ENCODE assay signal across 9 cellular contexts in the genomic region with DNA sequence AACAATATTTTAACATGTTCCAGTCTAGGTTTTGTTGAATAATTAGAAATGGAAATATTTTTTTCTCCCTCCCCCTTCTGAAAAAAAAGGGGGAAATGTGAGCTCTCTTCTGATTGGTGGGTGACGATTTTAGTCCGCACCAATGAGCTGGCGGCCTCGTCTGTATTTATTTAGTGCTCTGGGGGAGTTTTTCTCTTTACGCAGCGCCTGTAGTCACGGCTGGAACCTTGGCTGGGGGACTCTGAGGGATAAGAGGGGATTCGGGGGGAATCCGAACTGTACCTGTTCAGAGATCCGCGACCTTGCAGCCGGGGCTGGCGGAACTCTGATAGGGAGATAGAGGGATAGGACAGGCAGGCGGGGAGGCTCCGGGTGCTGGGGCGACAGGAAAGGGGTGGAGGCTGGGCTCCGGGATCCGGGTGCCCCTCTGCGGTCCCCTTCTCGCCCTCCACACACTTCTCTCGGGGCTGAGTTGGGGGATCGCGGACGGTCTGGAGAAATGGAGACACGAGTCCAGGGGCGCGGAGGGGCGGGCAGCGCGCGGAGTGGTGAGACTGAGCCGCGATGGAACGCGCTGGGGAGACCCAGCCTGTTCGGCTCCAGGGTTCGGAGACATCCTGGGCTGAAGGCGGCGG.
A peak's percentile ranks its signal among the peaks of the same experiment; 100 is the strongest.
DNase-seq lines count a peak whose midpoint lies in the region; ATAC-seq, FAIRE-seq and TF ChIP-seq lines count a peak whose summit lies in the region.
"Had no signal": no experiment of that assay in that cellular context is flagged by ENCODE, and none has a peak within 500 bp of the region (broad histone marks: within the 10 kb centered on the region; RNA-seq: fewer than 3 reads in every experiment).

No MANE protein-coding gene starts in this region.

- no peaks in the 10 kb centered on the region for H3K79me2 ChIP-seq in K562 (ENCODE audit: control insufficient read depth, insufficient read depth, low read length)

- intact Hi-C loops in K562 (cut with micrococcal nuclease), result no loop called here

- H3K9me3 ChIP-seq in K562 (replicated peaks; ENCODE audit: control insufficient read depth, insufficient read depth, low read depth, low read length) (no peaks in the 10 kb centered on the region), mesodermal cell (ENCODE audit: control insufficient read depth, low read length) (no peaks in the 10 kb centered on the region)

- FAIRE-seq in K562 (lab: Jason Lieb, UNC), result no peak

- CTCF ChIA-PET in K562 (lab: Yijun Ruan, JAX; ENCODE audit: low intra/inter-chr PET ratio), result interaction anchor here (0.7 kb wide), 1 partner anchor 156 kb away, joined by 4 read pairs; no protein-coding TSS in a partner anchor

- 0 out of 2 replicates have a peak overlapping the region, but pooled peaks have one; percentile 24 for H2AFZ ChIP-seq in K562 (ENCODE audit: low read depth, low read length)

- in situ Hi-C loops in K562 (cut with MboI), result loop anchor here (10.0 kb wide), 1 partner anchor 224 kb away; no protein-coding TSS in a partner anchor

- no peak overlapping the region for H3K9ac ChIP-seq in K562 (ENCODE audit: insufficient read depth in 1 of 2, low read depth in 2 of 2, low read length in 2 of 2)

- peak overlapping the region; percentile 63 for H3K4me3 ChIP-seq in AG10803 (ENCODE audit: low read length)
- H3K4me3 ChIP-seq in HL-60 (replicated peaks; ENCODE audit: insufficient read depth, low read length), result peak overlapping the region; percentile 12; the same call in 1 of the 2 replicates
- peak overlapping the region; percentile 16; the same call in 1 of the 2 replicates for H3K4me3 ChIP-seq in K562
- H3K4me3 ChIP-seq in mesodermal cell (ENCODE audit: extremely low read depth, insufficient read depth, low read length, poor library complexity, severe bottlenecking), result peak overlapping the region; percentile 43

- H3K27ac ChIP-seq in HL-60 (replicated peaks) (no peak overlapping the region), K562 (ENCODE audit: extremely low read depth, low read depth, low read length) (no peak overlapping the region), mesodermal cell (ENCODE audit: low read depth, low read length, severe bottlenecking) (no peak overlapping the region)

- H3K4me1 ChIP-seq in K562 (replicated peaks in 1 of 2; ENCODE audit: control insufficient read depth in 2 of 2, insufficient read depth in 2 of 2, low read length in 2 of 2) (peaks cover 0 to 20% of the 10 kb centered on the region in 2 experiments; a peak in 3 of 5 replicates), mesodermal cell (ENCODE audit: control insufficient read depth, insufficient read depth, low read length, poor library complexity, severe bottlenecking) (peaks cover 25% of the 10 kb centered on the region)

- no peaks in the 10 kb centered on the region for H3K9me1 ChIP-seq in K562 (ENCODE audit: control insufficient read depth, insufficient read depth, low read length)

- BruUV-seq in K562 (replicated peaks; lab: Mats Ljungman, UMichigan), result no TSS peak

- H3K36me3 ChIP-seq in K562 (ENCODE audit: control insufficient read depth, insufficient read depth, low read length) (no peaks in the 10 kb centered on the region), mesodermal cell (ENCODE audit: control insufficient read depth, insufficient read depth, low read length) (no peaks in the 10 kb centered on the region)

- WGBS in K562 (ENCODE audit: insufficient coverage, low coverage, missing lambda C conversion rate), result 39% methylated on average over 28 of the region's 39 CpGs
- WGBS in mesodermal cell (ENCODE audit: insufficient coverage in 2 of 2), 2 experiments, result 0 to 1% methylated on average over 22 to 29 of the region's 39 CpGs

- no peak for TF ChIP-seq CTCF in AG10803 (conservative IDR thresholded peaks at IDR 0.05; ENCODE audit: low read length)
- no peak for TF ChIP-seq CTCF in HL-60 (IDR thresholded peaks at IDR 0.05; ENCODE audit: insufficient read depth, low read length)
- no peak for TF ChIP-seq CTCF in K562 (IDR thresholded peaks at IDR 0.05 in 2 of 3, conservative IDR thresholded peaks at IDR 0.05 in 1 of 3; ENCODE audit: insufficient read depth in 2 of 3, low read depth in 1 of 3, low read length in 3 of 3)

- TF ChIP-seq RAD21 in K562 (CRISPR knock-in tag; conservative IDR thresholded peaks at IDR 0.05 in 1 of 2, IDR thresholded peaks at IDR 0.05 in 1 of 2), result no peak

- no peak for TF ChIP-seq POLR2A in K562 (conservative IDR thresholded peaks at IDR 0.05)

- no peak for TF ChIP-seq EP300 in K562 (IDR thresholded peaks at IDR 0.05; ENCODE audit: low read length)

- H3K4me2 ChIP-seq in K562 (ENCODE audit: insufficient read depth, low read length), result no peak overlapping the region

- H3K27me3 ChIP-seq in HL-60 (ENCODE audit: insufficient read depth, poor library complexity, severe bottlenecking), result peaks cover 77% of the 10 kb centered on the region
- H3K27me3 ChIP-seq in K562 (ENCODE audit: control insufficient read depth in 2 of 2, insufficient read depth in 2 of 2, low read length in 2 of 2), result peaks cover 18 to 77% of the 10 kb centered on the region in 2 experiments

- 0 out of 3 replicates have a peak, but pooled peaks have one; percentile 15 for ATAC-seq in K562
- ATAC-seq in GM21723 (IDR thresholded peaks at IDR 0.05; ENCODE audit: unreplicated experiment), result no peak

- 0 out of 2 replicates have a peak, but pooled peaks cover 3% of the 10 kb centered on the region for H4K20me1 ChIP-seq in K562 (replicated peaks; ENCODE audit: control insufficient read depth, insufficient read depth, low read length)

- DNase-seq in AG10803 (ENCODE audit: low read depth) (no peak), HL-60 (ENCODE audit: low read depth in 1 of 2, low spot score in 1 of 2) (no peak), K562 (ENCODE audit: extremely low read depth in 1 of 4, low spot score in 3 of 4) (peak; percentile 15 to 67 (median 59)), NCI-H2107 (lab: John Stamatoyannopoulos, UW) (no peak)
- no peak for DNase-seq in stimulated activated CD4-positive, alpha-beta T cell treated with anti-CD3 and anti-CD28 coated beads, Interleukin-15, amount 100 ng/mL, for 24 hours
- DNase-seq in stimulated activated CD4-positive, alpha-beta T cell treated with anti-CD3 and anti-CD28 coated beads, Interleukin-4, amount 100 ng/mL, for 4 hours, result no peak
- DNase-seq: SHP77 treated with DMSO at 0.1 percent for 48 hours had no signal

- POLR2A ChIA-PET in K562 (lab: Yijun Ruan, JAX), result no interaction called here

TF ChIP-seq in K562, 482 proteins besides CTCF, POLR2A, EP300 and RAD21 (continues in another document):
- TF ChIP-seq TFAM (CRISPR knock-in tag; conservative IDR thresholded peaks at IDR 0.05) (no peak), SRF (CRISPR knock-in tag; IDR thresholded peaks at IDR 0.05) (no peak), KDM2B (CRISPR knock-in tag; IDR thresholded peaks at IDR 0.05) (no peak), NR2C1 (IDR thresholded peaks at IDR 0.05) (no peak), NR2C1 (tag; IDR thresholded peaks at IDR 0.05) (no peak), PCBP2 (IDR thresholded peaks at IDR 0.05; ENCODE audit: low read depth, low read length, poor library complexity, severe bottlenecking) (no peak), MXI1 (IDR thresholded peaks at IDR 0.05; ENCODE audit: low read depth, low read length) (no peak), NELFE (IDR thresholded peaks at IDR 0.05; ENCODE audit: insufficient read depth, insufficient read length) (no peak), MNT (conservative IDR thresholded peaks at IDR 0.05) (no peak), SRSF7 (optimal IDR thresholded peaks at IDR 0.05; ENCODE audit: low read depth, low read length) (no peak), ZZZ3 (IDR thresholded peaks at IDR 0.05) (no peak), ZBTB49 (CRISPR knock-in tag; IDR thresholded peaks at IDR 0.05; ENCODE audit: borderline replicate concordance) (no peak)
- TF ChIP-seq, protein P1, sequence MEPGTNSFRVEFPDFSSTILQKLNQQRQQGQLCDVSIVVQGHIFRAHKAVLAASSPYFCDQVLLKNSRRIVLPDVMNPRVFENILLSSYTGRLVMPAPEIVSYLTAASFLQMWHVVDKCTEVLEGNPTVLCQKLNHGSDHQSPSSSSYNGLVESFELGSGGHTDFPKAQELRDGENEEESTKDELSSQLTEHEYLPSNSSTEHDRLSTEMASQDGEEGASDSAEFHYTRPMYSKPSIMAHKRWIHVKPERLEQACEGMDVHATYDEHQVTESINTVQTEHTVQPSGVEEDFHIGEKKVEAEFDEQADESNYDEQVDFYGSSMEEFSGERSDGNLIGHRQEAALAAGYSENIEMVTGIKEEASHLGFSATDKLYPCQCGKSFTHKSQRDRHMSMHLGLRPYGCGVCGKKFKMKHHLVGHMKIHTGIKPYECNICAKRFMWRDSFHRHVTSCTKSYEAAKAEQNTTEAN (CRISPR knock-in tag; IDR thresholded peaks at IDR 0.05), result no peak

Comparison
In these comparisons a context has a peak if more than half of its experiments do, and no peak if none do; other contexts are left out.
1. DNase-seq: peak in K562 (4 of 4); none in AG10803 (single experiment), HL-60 (0 of 2), stimulated activated CD4-positive, alpha-beta T cell treated with anti-CD3 and anti-CD28 coated beads, Interleukin-15, amount 100 ng/mL, for 24 hours (single experiment), NCI-H2107 (single experiment) and stimulated activated CD4-positive, alpha-beta T cell treated with anti-CD3 and anti-CD28 coated beads, Interleukin-4, amount 100 ng/mL, for 4 hours (0 of 2).
2. H3K4me3 ChIP-seq: peak in every context shown above with its lines; median percentile 63 in AG10803; 43 in mesodermal cell; 16 in K562; 12 in HL-60.